22 cellular contexts compared by ENCODE assay signal in the genomic region with DNA sequence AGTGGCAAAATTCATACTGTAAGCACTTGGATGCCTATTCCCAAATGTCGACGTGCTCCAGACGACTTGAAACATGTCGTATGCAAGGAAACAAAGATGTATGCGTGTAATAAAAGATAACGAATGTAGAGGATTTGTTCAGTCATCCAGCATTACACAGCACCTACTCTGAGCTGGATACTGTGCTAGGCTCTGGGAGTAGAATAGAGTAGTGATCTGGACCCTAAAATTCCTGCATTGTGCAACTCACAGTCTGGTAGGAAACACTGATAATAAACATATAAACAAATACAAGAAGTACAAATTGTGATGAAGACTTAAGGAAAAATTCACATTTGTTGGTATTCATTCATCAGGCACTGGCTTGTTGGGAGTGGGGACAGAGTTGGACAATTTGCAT. TPM values are rescaled to one million over a fixed set of nuclear protein-coding genes. Genes with fewer than 3 reads are reported as not detected.
"Had no signal": no experiment of that assay in that cellular context is flagged by ENCODE, and none has a peak within 500 bp of the region (broad histone marks: within the 10 kb centered on the region; RNA-seq: fewer than 3 reads in every experiment).

No MANE protein-coding gene starts in this region.

- H3K36me3 ChIP-seq: lower lobe of right lung, prostate gland had no signal

- H3K27ac Mint-ChIP-seq: activated B cell treated with CpG ODN at 0.5 μM for 24 hours; activated CD4-positive, alpha-beta memory T cell treated with anti-CD3 and anti-CD28 coated beads for 36 hours; activated naive CD8-positive, alpha-beta T cell treated with anti-CD3 and anti-CD28 coated beads, Interleukin-2, amount 10 ng/mL, durations not matched to agents 7 days and 5 days; mesothelial cell of epicardium; nephron progenitor cell had no signal

- DNase-seq: activated B cell treated with CpG ODN at 0.5 μM for 24 hours; activated CD4-positive, alpha-beta memory T cell treated with anti-CD3 and anti-CD28 coated beads for 36 hours; activated CD4-positive, alpha-beta T cell treated with anti-CD3 and anti-CD28 coated beads for 4 hours; activated naive CD8-positive, alpha-beta T cell treated with anti-CD3 and anti-CD28 coated beads, Interleukin-2, amount 10 ng/mL, durations not matched to agents 7 days and 5 days; activated T-cell treated with anti-CD3 and anti-CD28 coated beads for 4 hours; amygdala; body of pancreas; central memory CD4-positive, alpha-beta T cell; dorsolateral prefrontal cortex; erythroblast; lower lobe of right lung; nephron progenitor cell; stimulated activated CD4-positive, alpha-beta T cell treated with anti-CD3 and anti-CD28 coated beads, Interleukin-4, amount 100 ng/mL, for 1 hour; T-cell; testis had no signal

- H3K4me3 ChIP-seq: body of pancreas, dorsolateral prefrontal cortex, lower lobe of right lung, prostate gland, skin epidermis, testis had no signal

- H3K4me3 Mint-ChIP-seq: activated B cell treated with CpG ODN at 0.5 μM for 24 hours; activated CD4-positive, alpha-beta memory T cell treated with anti-CD3 and anti-CD28 coated beads for 36 hours; activated naive CD8-positive, alpha-beta T cell treated with anti-CD3 and anti-CD28 coated beads, Interleukin-2, amount 10 ng/mL, durations not matched to agents 7 days and 5 days; mesothelial cell of epicardium; nephron progenitor cell; T-cell had no signal

- H3K27ac ChIP-seq: body of pancreas, dorsolateral prefrontal cortex, lower lobe of right lung, prostate gland, skin epidermis, testis had no signal

- H3K27me3 ChIP-seq: testis had no signal

- H3K9me3 Mint-ChIP-seq: activated CD4-positive, alpha-beta memory T cell treated with anti-CD3 and anti-CD28 coated beads for 36 hours; mesothelial cell of epicardium; nephron progenitor cell; T-cell had no signal

- H3K9me3 ChIP-seq: body of pancreas, lower lobe of right lung, prostate gland, testis had no signal

- ATAC-seq: body of pancreas, lower lobe of right lung, SK-N-SH treated with all-trans-retinoic acid at 6 μM for 48 hours, T-cell had no signal

- H3K4me1 ChIP-seq: lower lobe of right lung, prostate gland, testis had no signal

- H3K36me3 Mint-ChIP-seq: mesothelial cell of epicardium, T-cell had no signal

RNA-seq across cellular contexts. Expression of a gene that starts 5.7 kb away (rescaled TPM):
- total RNA-seq: body of pancreas, dorsolateral prefrontal cortex, frontal cortex, osteoblast, ureter had no signal
